ENCODE assay signal across 28 cellular contexts in genomic region chr10:123640016-123640535, GRCh38. TPM values are rescaled to one million over a fixed set of nuclear protein-coding genes. Genes with fewer than 3 reads are reported as not detected.
DNase-seq lines count a peak whose midpoint lies in the region; ATAC-seq and TF ChIP-seq lines count a peak whose summit lies in the region.
"Had no signal": no experiment of that assay in that cellular context is flagged by ENCODE, and none has a peak within 500 bp of the region (broad histone marks: within the 10 kb centered on the region; RNA-seq: fewer than 3 reads in every experiment).

No MANE protein-coding gene starts in this region.

- H3K36me3 ChIP-seq in GM23338 (ENCODE audit: insufficient read depth) (no peaks in the 10 kb centered on the region), RWPE2 (ENCODE audit: low read depth) (no peaks in the 10 kb centered on the region), smooth muscle cell (ENCODE audit: low read depth) (no peaks in the 10 kb centered on the region), mesenchymal stem cell (ENCODE audit: control insufficient read depth in 1 of 2, insufficient read depth in 2 of 2, low read depth in 1 of 2, low read length in 2 of 2) (no peaks in the 10 kb centered on the region)
- H3K36me3 ChIP-seq: left lung, prostate gland, WERI-Rb-1 had no signal

- H3K4me1 ChIP-seq in GM23338 (ENCODE audit: insufficient read depth) (peaks cover 14% of the 10 kb centered on the region), RWPE2 (ENCODE audit: insufficient read depth, poor library complexity, severe bottlenecking) (no peaks in the 10 kb centered on the region), smooth muscle cell (ENCODE audit: low read depth) (no peaks in the 10 kb centered on the region), mesenchymal stem cell (ENCODE audit: control insufficient read depth, insufficient read depth, low read depth, low read length) (no peaks in the 10 kb centered on the region)
- H3K4me1 ChIP-seq: left lung, prostate gland had no signal

- no peak overlapping the region for H3K4ac ChIP-seq in mesenchymal stem cell (ENCODE audit: low read depth in 1 of 2, low read length in 2 of 2)

- no peak overlapping the region for H2BK5ac ChIP-seq in mesenchymal stem cell (ENCODE audit: low read depth, low read length, poor library complexity, severe bottlenecking)

- no peaks in the 10 kb centered on the region for H4K20me1 ChIP-seq in GM23338 (replicated peaks; ENCODE audit: insufficient read depth)
- H4K20me1 ChIP-seq in smooth muscle cell (ENCODE audit: low read depth) = no peaks in the 10 kb centered on the region

- H4K8ac ChIP-seq in mesenchymal stem cell (ENCODE audit: low read length) = no peak overlapping the region

- H4K91ac ChIP-seq in mesenchymal stem cell (ENCODE audit: low read length) = no peak overlapping the region

- H2AFZ ChIP-seq in GM23338 (no peak overlapping the region), smooth muscle cell (ENCODE audit: low read depth) (no peak overlapping the region), mesenchymal stem cell (ENCODE audit: low read depth, low read length) (no peak overlapping the region)

- H3K79me2 ChIP-seq in GM23338 (replicated peaks; ENCODE audit: insufficient read depth) (no peaks in the 10 kb centered on the region), smooth muscle cell (ENCODE audit: low read depth) (no peaks in the 10 kb centered on the region)

- H3K18ac ChIP-seq in mesenchymal stem cell (ENCODE audit: low read depth in 1 of 2, low read length in 2 of 2) = no peak overlapping the region

- no peak overlapping the region for H2BK120ac ChIP-seq in mesenchymal stem cell (ENCODE audit: low read depth, low read length)

- H3K4me2 ChIP-seq in GM23338 (peak overlapping the region; percentile 30; the same call in 1 of the 2 replicates), smooth muscle cell (peak overlapping the region; percentile 40), mesenchymal stem cell (ENCODE audit: low read length, poor library complexity, severe bottlenecking) (no peak overlapping the region)

- H3F3A ChIP-seq in GM23338 (replicated peaks; ENCODE audit: low read depth) = no peaks in the 10 kb centered on the region
- peaks cover 13% of the 10 kb centered on the region for H3F3A ChIP-seq in smooth muscle cell (ENCODE audit: low read depth)

- peaks cover 4% of the 10 kb centered on the region; the same call in 1 of the 2 replicates for H3K9me2 ChIP-seq in GM23338 (ENCODE audit: insufficient read depth)

- H3K14ac ChIP-seq in mesenchymal stem cell (ENCODE audit: low read length in 2 of 2) = no peak overlapping the region

- H3K79me1 ChIP-seq in mesenchymal stem cell (replicated peaks; ENCODE audit: low read length, poor library complexity, severe bottlenecking) = no peaks in the 10 kb centered on the region

- H3K4me3 ChIP-seq in GM23338 (no peak overlapping the region), RWPE2 (ENCODE audit: severe bottlenecking) (no peak overlapping the region), smooth muscle cell (no peak overlapping the region), mesenchymal stem cell (ENCODE audit: insufficient read depth in 1 of 2, low read depth in 1 of 2, low read length in 2 of 2) (no peak overlapping the region)
- H3K4me3 ChIP-seq: GM12878, left lung, prostate gland had no signal

- TF ChIP-seq CTCF in GM23338 (conservative IDR thresholded peaks at IDR 0.05; ENCODE audit: low read depth in 2 of 2) (no peak), RWPE2 (IDR thresholded peaks at IDR 0.05; ENCODE audit: poor library complexity, severe bottlenecking) (no peak), smooth muscle cell (IDR thresholded peaks at IDR 0.05; ENCODE audit: borderline replicate concordance, insufficient read depth, poor library complexity, severe bottlenecking) (no peak)

- H2BK12ac ChIP-seq in mesenchymal stem cell (ENCODE audit: low read length in 2 of 2) = no peak overlapping the region

- DNase-seq in GM23338 (ENCODE audit: low spot score) (peak; percentile 66), RWPE2 (ENCODE audit: low spot score) (no peak), iPS DF 19.7 (ENCODE audit: low read depth, low spot score) (peak; percentile 79), smooth muscle cell (lab: John Stamatoyannopoulos, UW; ENCODE audit: unreplicated experiment) (no peak), GDM1 (lab: John Stamatoyannopoulos, UW) (no peak), mesenchymal stem cell (no peak), NCI-H446 treated with DMSO at 0.1 percent for 48 hours (lab: John Stamatoyannopoulos, UW) (no peak)
- DNase-seq: activated CD4-positive, alpha-beta T cell treated with anti-CD3 and anti-CD28 coated beads, Interleukin-2, amount 50 U/mL, for 48 hours; activated CD8-positive, alpha-beta memory T cell treated with anti-CD3 and anti-CD28 coated beads, Interleukin-2, amount 50 U/mL, for 48 hours; activated effector memory CD4-positive, alpha-beta T cell treated with Interleukin-2 at 50 U/mL for 16 hours; CD4-positive, alpha-beta memory T cell; effector memory CD4-positive, alpha-beta T cell; left lung; NCI-H1105; NCI-H2029 treated with DMSO at 0.1 percent for 48 hours; stimulated activated CD4-positive, alpha-beta T cell treated with anti-CD3 and anti-CD28 coated beads, Interleukin-1b, Interleukin-23, amount 100 ng/mL, for 48 hours; WERI-Rb-1 had no signal

- no peak overlapping the region for H2AK5ac ChIP-seq in mesenchymal stem cell (ENCODE audit: low read length, severe bottlenecking)

- ATAC-seq in GM23338 = peak; percentile 84
- peak; percentile 36; the same call in 1 of the 3 replicates for ATAC-seq in RWPE2 (ENCODE audit: low read depth)
- no peak for ATAC-seq in GM19328 (IDR thresholded peaks at IDR 0.05; ENCODE audit: unreplicated experiment)
- ATAC-seq: esophagus mucosa; GM12878; HepG2; left lung; stimulated activated effector memory CD8-positive, alpha-beta T cell treated with anti-CD3 and anti-CD28 coated beads, Interleukin-12 subunit alpha, Interleukin-12 subunit beta, amount 100 ng/mL, for 72 hours had no signal

- H3K23ac ChIP-seq in mesenchymal stem cell (ENCODE audit: low read length in 2 of 2) = no peak overlapping the region

- no peak overlapping the region for H3K4me3 Mint-ChIP-seq in GM23338
- H3K4me3 Mint-ChIP-seq: CD4-positive, alpha-beta memory T cell; stimulated activated effector memory CD8-positive, alpha-beta T cell treated with anti-CD3 and anti-CD28 coated beads, Interleukin-12 subunit alpha, Interleukin-12 subunit beta, amount 100 ng/mL, for 72 hours; T-helper 2 cell treated with Interferon-gamma antibody and Interleukin-4, amounts not matched to agents 5 μg/mL and 100 μg/mL, for 36 hours had no signal

- no peaks in the 10 kb centered on the region for H3K9me3 Mint-ChIP-seq in GM23338
- H3K9me3 Mint-ChIP-seq: stimulated activated effector memory CD8-positive, alpha-beta T cell treated with anti-CD3 and anti-CD28 coated beads, Interleukin-12 subunit alpha, Interleukin-12 subunit beta, amount 100 ng/mL, for 72 hours; T-helper 2 cell treated with Interferon-gamma antibody and Interleukin-4, amounts not matched to agents 5 μg/mL and 100 μg/mL, for 36 hours had no signal

- H3K27me3 Mint-ChIP-seq in GM23338 (ENCODE audit: insufficient read depth, low read depth, poor library complexity) = peaks cover 8% of the 10 kb centered on the region

- H3K27ac ChIP-seq in GM23338 (ENCODE audit: low read depth) (no peak overlapping the region), RWPE2 (ENCODE audit: poor library complexity, severe bottlenecking) (no peak overlapping the region), smooth muscle cell (ENCODE audit: low read depth) (no peak overlapping the region), mesenchymal stem cell (ENCODE audit: low read length, poor library complexity, severe bottlenecking) (no peak overlapping the region)
- H3K27ac ChIP-seq: left lung, prostate gland, WERI-Rb-1 had no signal

- no peaks in the 10 kb centered on the region for H3K27me3 ChIP-seq in GM23338 (ENCODE audit: insufficient read depth)
- no peaks in the 10 kb centered on the region for H3K27me3 ChIP-seq in RWPE2 (ENCODE audit: insufficient read depth, poor library complexity, severe bottlenecking)
- H3K27me3 ChIP-seq in smooth muscle cell (ENCODE audit: low read depth) = no peaks in the 10 kb centered on the region
- H3K27me3 ChIP-seq in mesenchymal stem cell (ENCODE audit: control insufficient read depth in 1 of 2, insufficient read depth in 1 of 2, low read length in 2 of 2) = peaks cover 0 to 18% of the 10 kb centered on the region in 2 experiments

- H3K4me1 Mint-ChIP-seq in GM23338 = peaks cover 31% of the 10 kb centered on the region
- H3K4me1 Mint-ChIP-seq: CD4-positive, alpha-beta memory T cell; stimulated activated effector memory CD8-positive, alpha-beta T cell treated with anti-CD3 and anti-CD28 coated beads, Interleukin-12 subunit alpha, Interleukin-12 subunit beta, amount 100 ng/mL, for 72 hours had no signal

- 4% methylated on average over 3 of the region's 3 CpGs for WGBS in smooth muscle cell (ENCODE audit: low lambda C conversion rate)
- 0% methylated on average over 1 of the region's 3 CpGs for WGBS in mesenchymal stem cell

- H3K9ac ChIP-seq in smooth muscle cell (ENCODE audit: low read depth) (no peak overlapping the region), mesenchymal stem cell (ENCODE audit: low read length) (no peak overlapping the region)

- no peak overlapping the region for H2BK15ac ChIP-seq in mesenchymal stem cell (ENCODE audit: low read depth, poor library complexity, severe bottlenecking)

- no peaks in the 10 kb centered on the region for H3K36me3 Mint-ChIP-seq in GM23338 (ENCODE audit: low read depth)
- H3K36me3 Mint-ChIP-seq: CD4-positive, alpha-beta memory T cell; stimulated activated effector memory CD8-positive, alpha-beta T cell treated with anti-CD3 and anti-CD28 coated beads, Interleukin-12 subunit alpha, Interleukin-12 subunit beta, amount 100 ng/mL, for 72 hours had no signal

- peak overlapping the region; percentile 82 for H3K27ac Mint-ChIP-seq in GM23338
- H3K27ac Mint-ChIP-seq: CD4-positive, alpha-beta memory T cell; stimulated activated effector memory CD8-positive, alpha-beta T cell treated with anti-CD3 and anti-CD28 coated beads, Interleukin-12 subunit alpha, Interleukin-12 subunit beta, amount 100 ng/mL, for 72 hours; T-helper 2 cell treated with Interferon-gamma antibody and Interleukin-4, amounts not matched to agents 5 μg/mL and 100 μg/mL, for 36 hours had no signal

- no peaks in the 10 kb centered on the region for H3K9me3 ChIP-seq in RWPE2 (ENCODE audit: severe bottlenecking)
- no peaks in the 10 kb centered on the region for H3K9me3 ChIP-seq in smooth muscle cell (replicated peaks; ENCODE audit: low read depth)
- no peaks in the 10 kb centered on the region for H3K9me3 ChIP-seq in mesenchymal stem cell (ENCODE audit: control insufficient read depth, low read length)
- H3K9me3 ChIP-seq: left lung, prostate gland had no signal

RNA-seq across cellular contexts. Expression of gene GPR26, which starts 26.1 kb away (rescaled TPM):
- total RNA-seq in GM23338 (2014; rRNA removed; shearing (Covaris generic)) = 0.04 and 0.07 TPM in 2 replicates
- 0.06 TPM in 1 of 2 replicates, not detected in the other for polyA plus RNA-seq in GM23338 (2016; fragmentation: Nextera tagmentation; extraction: Ambion mirVana)
- total RNA-seq in smooth muscle cell = not detected in 2 replicates
- polyA plus RNA-seq in smooth muscle cell = not detected in 2 replicates
- polyA plus RNA-seq in mesenchymal stem cell (2013, experiment 1 of 2) = not detected
- polyA plus RNA-seq in mesenchymal stem cell (2013, experiment 2 of 2) = not detected
- total RNA-seq: CD4-positive, alpha-beta memory T cell; esophagus mucosa; glomerular endothelial cell; HepG2; left lung; LHCN-M2; NCI-H460; skeletal muscle tissue had no signal
- polyA plus RNA-seq: CD4-positive, alpha-beta memory T cell; HepG2 had no signal

Comparison
In these comparisons a context has a peak if more than half of its experiments do, and no peak if none do; other contexts are left out.
1. DNase-seq: peak in GM23338 (single experiment) and iPS DF 19.7 (single experiment); none in RWPE2 (single experiment), smooth muscle cell (single experiment), GDM1 (single experiment), mesenchymal stem cell (single experiment) and NCI-H446 treated with DMSO at 0.1 percent for 48 hours (single experiment).